7 cellular contexts compared by ENCODE assay signal in the genomic region with DNA sequence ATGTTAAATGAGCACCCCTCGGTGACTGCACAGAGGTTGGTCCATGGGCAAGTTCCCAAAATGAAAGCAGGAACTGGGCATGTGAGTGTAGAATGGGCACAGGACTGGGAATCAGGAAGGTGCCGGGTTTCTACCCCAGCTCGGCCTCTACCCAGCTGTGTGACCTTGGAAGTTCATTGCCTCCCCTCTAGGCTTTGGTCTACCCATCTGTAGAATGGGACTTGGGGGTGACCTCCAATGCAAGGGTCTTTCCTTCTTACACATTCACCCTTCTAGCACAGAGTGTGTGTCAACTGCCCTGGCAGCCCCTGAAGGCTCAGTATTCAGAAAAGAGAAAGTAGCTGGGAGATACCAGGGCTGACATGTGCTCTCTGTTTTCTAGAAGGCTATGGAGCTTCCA.
"Had no signal": no experiment of that assay in that cellular context is flagged by ENCODE, and none has a peak within 500 bp of the region (broad histone marks: within the 10 kb centered on the region; RNA-seq: fewer than 3 reads in every experiment).

No MANE protein-coding gene starts in this region.

- H3K36me3 Mint-ChIP-seq: IgD-negative memory B cell had no signal

- FAIRE-seq: H54, HTR-8/SVneo had no signal

- H3K27ac Mint-ChIP-seq: H9, IgD-negative memory B cell had no signal

- H3K27me3 Mint-ChIP-seq: IgD-negative memory B cell had no signal

- H3K4me1 Mint-ChIP-seq: IgD-negative memory B cell had no signal

- H3K4me3 Mint-ChIP-seq: H9, IgD-negative memory B cell had no signal

- DNase-seq: GOT3, H9, HCEC 1CT, KG1 had no signal
